29 cellular contexts compared by ENCODE assay signal in the genomic region with DNA sequence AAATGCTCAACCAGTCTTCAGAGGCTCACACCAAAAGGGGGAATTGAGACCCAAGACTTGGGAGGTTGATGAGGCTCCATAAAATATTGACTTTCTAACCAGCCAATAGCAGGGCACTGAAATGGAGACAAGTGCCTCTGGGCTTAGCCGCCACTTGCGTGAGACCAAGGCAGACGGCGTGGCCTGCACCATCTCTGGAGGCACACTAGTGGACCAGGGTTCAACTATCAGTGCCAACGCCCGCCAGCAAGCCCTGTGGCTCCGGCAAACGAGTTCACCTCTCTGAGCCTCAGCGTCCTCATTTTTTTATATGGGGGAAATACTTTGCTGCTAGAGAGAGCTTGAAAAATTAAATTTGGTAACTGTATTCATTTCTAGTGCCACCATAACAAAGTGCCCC. TPM values are rescaled to one million over a fixed set of nuclear protein-coding genes. Genes with fewer than 3 reads are reported as not detected.
"Had no signal": no experiment of that assay in that cellular context is flagged by ENCODE, and none has a peak within 500 bp of the region (broad histone marks: within the 10 kb centered on the region; RNA-seq: fewer than 3 reads in every experiment).

No MANE protein-coding gene starts in this region.

- H3K36me3 ChIP-seq: ascending aorta, breast epithelium, cardiac muscle cell, WERI-Rb-1 had no signal

- H3K27me3 ChIP-seq: ascending aorta, cardiac muscle cell, dorsolateral prefrontal cortex had no signal

- H3K9me3 ChIP-seq: ascending aorta, breast epithelium had no signal

- ATAC-seq: activated CD4-positive, CD25-positive, alpha-beta regulatory T cell treated with anti-CD3 and anti-CD28 coated beads, Interleukin-2, amount 50 U/mL, for 24 hours; activated CD8-positive, alpha-beta T cell treated with anti-CD3 and anti-CD28 coated beads for 36 hours; activated T-cell treated with anti-CD3 and anti-CD28 coated beads, Interleukin-2, amount 50 U/mL, for 4 hours; activated T-helper 17 cell treated with anti-CD3 and anti-CD28 coated beads, Interleukin-2, amount 50 U/mL, for 72 hours; esophagus mucosa; T-helper 17 cell had no signal

- DNase-seq: activated B cell treated with CpG ODN at 0.5 μM for 24 hours; activated CD4-positive, alpha-beta T cell treated with anti-CD3 and anti-CD28 coated beads for 48 hours; activated CD4-positive, alpha-beta T cell treated with anti-CD3 and anti-CD28 coated beads, Interleukin-2, amount 50 U/mL, for 1 hour; activated CD4-positive, alpha-beta T cell treated with anti-CD3 and anti-CD28 coated beads, Interleukin-2, amount 50 U/mL, for 48 hours; activated CD8-positive, alpha-beta memory T cell treated with anti-CD3 and anti-CD28 coated beads for 24 hours; activated CD8-positive, alpha-beta T cell treated with anti-CD3 and anti-CD28 coated beads for 36 hours; activated effector memory CD4-positive, alpha-beta T cell treated with Interleukin-2 at 50 U/mL for 16 hours; activated gamma-delta T cell treated with Interleukin-2 at 50 U/mL for 16 hours; activated naive CD4-positive, alpha-beta T cell treated with anti-CD3 and anti-CD28 coated beads, Interleukin-2, amount 50 U/mL, for 16 hours; activated naive CD4-positive, alpha-beta T cell treated with Interleukin-2 at 50 U/mL for 16 hours; activated T-cell treated with anti-CD3 and anti-CD28 coated beads, Interleukin-2, amount 50 U/mL, for 4 hours; central memory CD4-positive, alpha-beta T cell; cerebellar nuclear complex; effector memory CD4-positive, alpha-beta T cell; endodermal cell; foreskin fibroblast; T-helper 1 cell; T-helper 17 cell; T1000; WERI-Rb-1 had no signal

- H3K4me3 ChIP-seq: ascending aorta, breast epithelium, cardiac muscle cell, coronary artery, dorsolateral prefrontal cortex had no signal

- H3K27ac ChIP-seq: ascending aorta, breast epithelium, cardiac muscle cell, coronary artery, WERI-Rb-1 had no signal

- H3K4me1 ChIP-seq: ascending aorta, breast epithelium had no signal

RNA-seq across cellular contexts. Expression of gene PPP2R2C, which starts 50.3 kb away (rescaled TPM):
- total RNA-seq: activated B cell treated with CpG ODN at 0.5 μM for 24 hours; activated CD8-positive, alpha-beta T cell treated with anti-CD3 and anti-CD28 coated beads for 36 hours; activated T-cell treated with anti-CD3 and anti-CD28 coated beads, Interleukin-2, amount 50 U/mL, for 4 hours; activated T-helper 17 cell treated with anti-CD3 and anti-CD28 coated beads, Interleukin-2, amount 50 U/mL, for 72 hours; cardiac muscle cell; epithelial cell of proximal tubule; T-helper 17 cell had no signal
